In genomic region chr18:61669320-61669719, GRCh38 we compare ENCODE assay signal across 25 cellular contexts.
DNase-seq lines count a peak whose midpoint lies in the region; ATAC-seq and TF ChIP-seq lines count a peak whose summit lies in the region.
"Had no signal": no experiment of that assay in that cellular context is flagged by ENCODE, and none has a peak within 500 bp of the region (broad histone marks: within the 10 kb centered on the region; RNA-seq: fewer than 3 reads in every experiment).

No MANE protein-coding gene starts in this region.

- no peak for TF ChIP-seq CTCF in AG09309 (IDR thresholded peaks at IDR 0.05; ENCODE audit: control insufficient read depth, insufficient read depth, low read depth, low read length, missing control alignments)
- TF ChIP-seq CTCF in brain microvascular endothelial cell (IDR thresholded peaks at IDR 0.05; ENCODE audit: low read depth, low read length, missing control alignments), result no peak
- no peak for TF ChIP-seq CTCF in mucosa of descending colon (IDR thresholded peaks at IDR 0.05)

- no peaks in the 10 kb centered on the region for H3K27me3 ChIP-seq in brain microvascular endothelial cell (replicated peaks)
- H3K27me3 ChIP-seq: MG63 had no signal

- H3K4me3 ChIP-seq in AG09309 (ENCODE audit: control insufficient read depth, low read depth, low read length) (no peak overlapping the region), brain microvascular endothelial cell (ENCODE audit: low read depth, low read length) (no peak overlapping the region), mucosa of descending colon (no peak overlapping the region)
- H3K4me3 ChIP-seq: K562, MG63 had no signal

- H3K4me1 ChIP-seq in mucosa of descending colon (ENCODE audit: low read depth), result peaks cover 6% of the 10 kb centered on the region

- intact Hi-C loops in mucosa of descending colon (cut with DNase I, micrococcal nuclease), result no loop called here

- in situ Hi-C loops in brain microvascular endothelial cell (cut with HindIII; ENCODE audit: low pct_ligation_motif_present, low sequenced_read_pairs), result no loop called here

- ATAC-seq in mucosa of descending colon, result peak; percentile 77
- ATAC-seq: activated naive CD8-positive, alpha-beta T cell treated with anti-CD3 and anti-CD28 coated beads, Interleukin-2, amount 50 U/mL, for 24 hours; activated T-cell treated with anti-CD3 and anti-CD28 coated beads, Interleukin-2, amount 50 U/mL, for 72 hours; K562; natural killer cell had no signal

- DNase-seq in AG09309 (ENCODE audit: low read depth) (peak; percentile 53), GM04504 (ENCODE audit: low read depth) (peak; percentile 19), brain microvascular endothelial cell (peak; percentile 50), mucosa of descending colon (no peak), NCI-H2107 (lab: John Stamatoyannopoulos, UW) (no peak), ecto neural progenitor cell (ENCODE audit: low spot score) (no peak)
- no peak for DNase-seq in stimulated activated CD8-positive, alpha-beta memory T cell treated with anti-CD3 and anti-CD28 coated beads, Interleukin-4, amount 100 ng/mL, for 48 hours
- DNase-seq in NK-92 treated with Interleukin-12 subunit alpha and Interleukin-12 subunit beta, amount 100 ng/mL, for 24 hours (lab: John Stamatoyannopoulos, UW), result no peak
- DNase-seq: activated CD4-positive, alpha-beta T cell treated with anti-CD3 and anti-CD28 coated beads, Interleukin-2, amount 50 U/mL, for 4 hours; activated CD4-positive, CD25-positive, alpha-beta regulatory T cell; activated naive CD8-positive, alpha-beta T cell treated with anti-CD3 and anti-CD28 coated beads, Interleukin-2, amount 50 U/mL, for 24 hours; activated T-cell treated with anti-CD3 and anti-CD28 coated beads, Interleukin-2, amount 50 U/mL, for 72 hours; DMS79; effector CD4-positive, alpha-beta T cell; kidney; MG63; midbrain; natural killer cell; NCI-H1105; NCI-H187; NCI-H2171; RPMI8226; stimulated activated CD4-positive, alpha-beta T cell treated with anti-CD3 and anti-CD28 coated beads, Interleukin-4, amount 100 ng/mL, for 24 hours; T-helper 1 cell had no signal

- H3K36me3 ChIP-seq in brain microvascular endothelial cell (replicated peaks) (no peaks in the 10 kb centered on the region), mucosa of descending colon (ENCODE audit: low read depth) (no peaks in the 10 kb centered on the region)
- H3K36me3 ChIP-seq: MG63 had no signal

- H3K9me3 ChIP-seq in mucosa of descending colon, result no peaks in the 10 kb centered on the region
- H3K9me3 ChIP-seq: MG63 had no signal

- no peak overlapping the region for H3K27ac ChIP-seq in brain microvascular endothelial cell

Comparison
In these comparisons a context has a peak if more than half of its experiments do, and no peak if none do; other contexts are left out.
1. DNase-seq: peak in AG09309 (single experiment), GM04504 (single experiment) and brain microvascular endothelial cell (single experiment); none in mucosa of descending colon (0 of 3), stimulated activated CD8-positive, alpha-beta memory T cell treated with anti-CD3 and anti-CD28 coated beads, Interleukin-4, amount 100 ng/mL, for 48 hours (single experiment), NK-92 treated with Interleukin-12 subunit alpha and Interleukin-12 subunit beta, amount 100 ng/mL, for 24 hours (single experiment), NCI-H2107 (single experiment) and ecto neural progenitor cell (single experiment).